ENCODE assay signal across 7 cellular contexts in the genomic region with DNA sequence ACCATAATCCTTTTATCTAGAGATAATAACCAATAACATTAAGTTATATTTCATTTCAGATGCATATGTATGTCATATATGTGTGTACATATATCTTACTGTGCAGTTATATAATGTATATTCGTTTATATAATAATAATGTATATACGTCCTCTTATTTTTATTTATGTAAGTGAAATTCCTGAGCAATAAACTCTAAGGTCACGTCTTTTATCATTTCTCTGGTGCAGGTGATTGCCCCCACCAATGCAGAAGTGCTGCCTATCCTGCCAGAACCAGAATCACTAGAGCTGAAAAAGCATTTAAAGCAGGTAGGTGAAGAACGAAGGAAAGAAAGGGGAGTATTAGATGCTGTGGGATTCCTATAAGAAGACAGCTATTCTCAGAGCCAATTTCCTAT.
"Had no signal": no experiment of that assay in that cellular context is flagged by ENCODE, and none has a peak within 500 bp of the region (broad histone marks: within the 10 kb centered on the region; RNA-seq: fewer than 3 reads in every experiment).

No MANE protein-coding gene starts in this region.

- H3K27ac ChIP-seq: HL-60, KMS-11 had no signal

- ATAC-seq: HepG2 had no signal

- DNase-seq: IMR-90, KBM-7, KG1 had no signal

- H3K9ac ChIP-seq: KMS-11 had no signal

- FAIRE-seq: HepG2, HTR-8/SVneo had no signal

- H3K4me2 ChIP-seq: KMS-11 had no signal
